ENCODE assay signal across 16 cellular contexts in the genomic region with DNA sequence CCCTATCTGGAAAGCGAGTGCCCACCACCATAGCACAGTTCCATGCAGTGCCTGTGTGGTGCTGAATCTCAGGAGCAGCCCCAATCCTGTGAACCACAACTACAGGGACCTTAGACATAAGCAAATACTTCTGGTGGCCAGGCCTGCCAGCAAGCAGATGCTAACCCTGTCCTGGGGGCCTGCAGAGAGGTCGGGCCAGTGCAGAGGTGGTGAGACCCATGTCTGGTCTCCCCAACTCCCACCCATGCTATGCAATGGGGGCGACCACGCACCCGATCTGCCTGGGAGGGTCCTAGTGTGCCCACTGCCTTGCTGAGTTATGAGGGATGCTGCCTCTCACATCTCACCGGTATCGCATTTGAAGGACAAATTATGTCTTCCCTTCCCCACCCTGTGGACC.
"Had no signal": no experiment of that assay in that cellular context is flagged by ENCODE, and none has a peak within 500 bp of the region (broad histone marks: within the 10 kb centered on the region; RNA-seq: fewer than 3 reads in every experiment).

No MANE protein-coding gene starts in this region.

- H3K4me3 Mint-ChIP-seq: naive thymus-derived CD4-positive, alpha-beta T cell; neural crest cell; type B pancreatic cell had no signal

- H3K9me3 ChIP-seq: thyroid gland, uterus had no signal

- H3K27me3 Mint-ChIP-seq: progenitor cell of endocrine pancreas, type B pancreatic cell had no signal

- H3K27me3 ChIP-seq: dorsolateral prefrontal cortex, hepatocyte, thyroid gland, uterus had no signal

- H3K4me1 Mint-ChIP-seq: neural crest cell had no signal

- ATAC-seq: naive thymus-derived CD4-positive, alpha-beta T cell; sciatic nerve had no signal

- H3K4me3 ChIP-seq: dorsolateral prefrontal cortex, hepatocyte, skin epidermis, thyroid gland, uterus had no signal

- H3K4me1 ChIP-seq: uterus had no signal

- H3K27ac Mint-ChIP-seq: naive thymus-derived CD4-positive, alpha-beta T cell; progenitor cell of endocrine pancreas; type B pancreatic cell had no signal

- DNase-seq: cortex of kidney; effector CD8-positive, alpha-beta T cell; foreskin melanocyte; mammary epithelial cell; stimulated activated CD4-positive, alpha-beta T cell treated with anti-CD3 and anti-CD28 coated beads, Interleukin-12 subunit alpha, Interleukin-12 subunit beta, amount 100 ng/mL, for 4 hours; stimulated activated naive CD4-positive, alpha-beta T cell treated with Interleukin-2 at 50 U/mL for 16 hours; thyroid gland; uterus had no signal

- H3K36me3 ChIP-seq: thyroid gland, uterus had no signal

- H3K27ac ChIP-seq: dorsolateral prefrontal cortex, hepatocyte, skin epidermis, thyroid gland, uterus had no signal

- H3K36me3 Mint-ChIP-seq: naive thymus-derived CD4-positive, alpha-beta T cell; type B pancreatic cell had no signal

- H3K9me3 Mint-ChIP-seq: naive thymus-derived CD4-positive, alpha-beta T cell; neural crest cell; type B pancreatic cell had no signal
